ENCODE assay signal across 22 cellular contexts in genomic region chr5:65535529-65535987, GRCh38. TPM values are rescaled to one million over a fixed set of nuclear protein-coding genes. Genes with fewer than 3 reads are reported as not detected.
A peak's percentile ranks its signal among the peaks of the same experiment; 100 is the strongest.
DNase-seq lines count a peak whose midpoint lies in the region; ATAC-seq, FAIRE-seq and TF ChIP-seq lines count a peak whose summit lies in the region.
"Had no signal": no experiment of that assay in that cellular context is flagged by ENCODE, and none has a peak within 500 bp of the region (broad histone marks: within the 10 kb centered on the region; RNA-seq: fewer than 3 reads in every experiment).

No MANE protein-coding gene starts in this region.

- H3K9me3 Mint-ChIP-seq in astrocyte (ENCODE audit: unreplicated experiment) = no peaks in the 10 kb centered on the region
- H3K9me3 Mint-ChIP-seq in nephron = no peaks in the 10 kb centered on the region
- H3K9me3 Mint-ChIP-seq: activated T-cell treated with anti-CD3 and anti-CD28 coated beads, Interleukin-2, amount 50 U/mL, for 24 hours; stimulated activated naive CD8-positive, alpha-beta T cell treated with anti-CD3 and anti-CD28 coated beads, Interleukin-15, Interleukin-2, amounts not matched to agents 100 ng/mL and 50 ng/mL, for 24 hours had no signal

- H3K79me2 ChIP-seq in astrocyte (ENCODE audit: insufficient read depth, low read length) = no peaks in the 10 kb centered on the region

- no peak overlapping the region for H3K4me2 ChIP-seq in astrocyte (ENCODE audit: low read length)
- H3K4me2 ChIP-seq: A549 had no signal

- no peaks in the 10 kb centered on the region for H3K4me1 ChIP-seq in astrocyte (ENCODE audit: insufficient read depth, low read length)
- H3K4me1 ChIP-seq: A549, heart right ventricle, left ventricle myocardium inferior, Peyer's patch had no signal

- peaks cover 3% of the 10 kb centered on the region for H3K36me3 ChIP-seq in astrocyte (ENCODE audit: insufficient read depth, low read length)
- H3K36me3 ChIP-seq: left ventricle myocardium inferior, Peyer's patch had no signal

- no peak overlapping the region for H3K4me3 ChIP-seq in astrocyte (ENCODE audit: insufficient read depth, low read depth, low read length)
- H3K4me3 ChIP-seq: A549, heart right ventricle, left ventricle myocardium inferior, Peyer's patch had no signal

- peak overlapping the region; percentile 1 for H3K27ac ChIP-seq in astrocyte (ENCODE audit: low read depth, low read length)
- H3K27ac ChIP-seq: A549, heart right ventricle, left ventricle myocardium inferior, neutrophil, Peyer's patch had no signal

- peak overlapping the region; percentile 11 for H2AFZ ChIP-seq in astrocyte (ENCODE audit: low read depth, low read length)

- no peak overlapping the region for H3K4me3 Mint-ChIP-seq in astrocyte (ENCODE audit: unreplicated experiment)
- no peak overlapping the region for H3K4me3 Mint-ChIP-seq in nephron
- H3K4me3 Mint-ChIP-seq: activated T-cell treated with anti-CD3 and anti-CD28 coated beads, Interleukin-2, amount 50 U/mL, for 24 hours; stimulated activated naive CD8-positive, alpha-beta T cell treated with anti-CD3 and anti-CD28 coated beads, Interleukin-15, Interleukin-2, amounts not matched to agents 100 ng/mL and 50 ng/mL, for 24 hours had no signal

- no peaks in the 10 kb centered on the region for H4K20me1 ChIP-seq in astrocyte (ENCODE audit: insufficient read depth, low read length)

- DNase-seq in COLO829 (ENCODE audit: low spot score) (peak; percentile 88), astrocyte (ENCODE audit: low read depth) (peak; percentile 27), fibroblast of peridontal ligament (ENCODE audit: extremely low read depth) (peak; percentile 43), NCI-H69 (lab: John Stamatoyannopoulos, UW) (no peak), DMS53 treated with DMSO at 0.1 percent for 48 hours (lab: John Stamatoyannopoulos, UW; ENCODE audit: unreplicated experiment) (no peak), NCI-H774 (lab: John Stamatoyannopoulos, UW) (no peak)
- DNase-seq: activated CD8-positive, alpha-beta memory T cell treated with anti-CD3 and anti-CD28 coated beads for 24 hours; activated naive CD4-positive, alpha-beta T cell; activated T-cell treated with anti-CD3 and anti-CD28 coated beads, Interleukin-2, amount 50 U/mL, for 24 hours; cerebellar nuclear complex; effector CD8-positive, alpha-beta T cell; H7; heart right ventricle; left ventricle myocardium inferior; NCI-H1417; NCI-H446 treated with DMSO at 0.1 percent for 48 hours; Peyer's patch had no signal

- H3K9ac ChIP-seq in astrocyte (ENCODE audit: low read length) = no peak overlapping the region

- peaks cover 5% of the 10 kb centered on the region for H3K4me1 Mint-ChIP-seq in astrocyte (ENCODE audit: low read depth, unreplicated experiment)
- no peaks in the 10 kb centered on the region for H3K4me1 Mint-ChIP-seq in nephron

- ATAC-seq in HG03520 (IDR thresholded peaks at IDR 0.05; ENCODE audit: unreplicated experiment) = no peak
- ATAC-seq: heart right ventricle had no signal

- H3K27ac Mint-ChIP-seq in astrocyte (ENCODE audit: unreplicated experiment) (no peak overlapping the region), nephron (peak overlapping the region in 2 of 3 experiments; percentile 9 to 33)
- H3K27ac Mint-ChIP-seq: activated T-cell treated with anti-CD3 and anti-CD28 coated beads, Interleukin-2, amount 50 U/mL, for 24 hours; stimulated activated naive CD8-positive, alpha-beta T cell treated with anti-CD3 and anti-CD28 coated beads, Interleukin-15, Interleukin-2, amounts not matched to agents 100 ng/mL and 50 ng/mL, for 24 hours had no signal

- no peaks in the 10 kb centered on the region for H3K9me3 ChIP-seq in astrocyte (ENCODE audit: insufficient read depth, low read depth, low read length)
- H3K9me3 ChIP-seq: A549, heart right ventricle, left ventricle myocardium inferior, neutrophil, Peyer's patch had no signal

- no peak for FAIRE-seq in astrocyte (lab: Jason Lieb, UNC)
- FAIRE-seq: A549 had no signal

- no peaks in the 10 kb centered on the region for H3K27me3 ChIP-seq in astrocyte (ENCODE audit: insufficient read depth, low read length)
- H3K27me3 ChIP-seq: heart right ventricle, neutrophil, Peyer's patch had no signal

- H3K36me3 Mint-ChIP-seq in astrocyte (ENCODE audit: low read depth, unreplicated experiment) (no peaks in the 10 kb centered on the region), nephron (ENCODE audit: low read depth) (peaks cover 3% of the 10 kb centered on the region)

- TF ChIP-seq CTCF in astrocyte (IDR thresholded peaks at IDR 0.05; ENCODE audit: insufficient read depth, low read depth, low read length) (no peak), nephron (IDR thresholded peaks at IDR 0.05; ENCODE audit: unreplicated experiment in 3 of 3) (no peak)

- H3K27me3 Mint-ChIP-seq in astrocyte (ENCODE audit: low read depth, unreplicated experiment) (no peaks in the 10 kb centered on the region), nephron (ENCODE audit: low read depth) (no peaks in the 10 kb centered on the region)
- H3K27me3 Mint-ChIP-seq: activated T-cell treated with anti-CD3 and anti-CD28 coated beads, Interleukin-2, amount 50 U/mL, for 24 hours; stimulated activated naive CD8-positive, alpha-beta T cell treated with anti-CD3 and anti-CD28 coated beads, Interleukin-15, Interleukin-2, amounts not matched to agents 100 ng/mL and 50 ng/mL, for 24 hours had no signal

RNA-seq across cellular contexts. Expression of gene CENPK, which starts 27.4 kb away (rescaled TPM):
- 5.6 and 7.0 TPM in 2 replicates for total RNA-seq in astrocyte

RNA-seq across cellular contexts. Expression of gene PPWD1, which starts 27.5 kb away (rescaled TPM):
- total RNA-seq in astrocyte = 20.4 and 21.4 TPM in 2 replicates

RNA-seq across cellular contexts. Expression of gene ADAMTS6, which starts 53.8 kb away (rescaled TPM):
- total RNA-seq in astrocyte = 27.7 and 37.1 TPM in 2 replicates

Comparison
In these comparisons a context has a peak if more than half of its experiments do, and no peak if none do; other contexts are left out.
1. DNase-seq: peak in COLO829 (single experiment), astrocyte (single experiment) and fibroblast of peridontal ligament (single experiment); none in NCI-H69 (single experiment), DMS53 treated with DMSO at 0.1 percent for 48 hours (single experiment) and NCI-H774 (single experiment).